ENCODE assay signal across 22 cellular contexts in the genomic region with DNA sequence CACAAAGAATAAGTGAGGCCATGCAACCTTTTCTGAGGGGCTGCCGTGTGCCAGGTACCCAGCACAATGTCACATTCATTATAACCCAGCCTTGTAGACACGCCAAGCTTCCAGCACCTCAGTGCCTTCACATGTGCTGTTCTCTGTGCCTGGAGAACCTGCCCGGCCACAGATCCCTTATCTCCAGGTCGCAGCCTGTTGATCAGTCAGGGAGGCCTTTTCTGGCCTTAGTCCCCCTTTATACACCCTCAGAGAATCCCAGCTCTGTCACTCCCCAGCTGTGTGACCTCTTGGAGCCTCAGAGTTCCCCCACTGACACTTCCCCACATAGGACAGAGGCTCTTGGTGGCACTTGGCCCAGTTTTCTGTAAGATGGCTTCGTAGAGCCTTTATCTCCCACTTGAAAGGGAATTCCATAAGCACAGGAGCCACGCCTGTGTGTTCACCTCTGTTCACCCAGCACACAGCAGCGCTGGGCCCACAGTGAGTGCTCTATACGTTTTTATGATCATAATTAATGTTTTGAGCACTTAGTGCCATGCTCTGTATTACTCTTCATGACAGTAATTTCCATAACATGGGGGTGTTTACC. TPM values are rescaled to one million over a fixed set of nuclear protein-coding genes. Genes with fewer than 3 reads are reported as not detected.
DNase-seq lines count a peak whose midpoint lies in the region; ATAC-seq and TF ChIP-seq lines count a peak whose summit lies in the region.
"Had no signal": no experiment of that assay in that cellular context is flagged by ENCODE, and none has a peak within 500 bp of the region (broad histone marks: within the 10 kb centered on the region; RNA-seq: fewer than 3 reads in every experiment).

No MANE protein-coding gene starts in this region.

- TF ChIP-seq CTCF in HEK293 (tag by site-specific recombination; IDR thresholded peaks at IDR 0.05) (no peak), brain (conservative IDR thresholded peaks at IDR 0.05) (no peak), stomach (IDR thresholded peaks at IDR 0.05) (no peak)

- intact Hi-C loops in left colon (cut with DNase I, micrococcal nuclease) (no loop called here), stomach (cut with DNase I; ENCODE audit: low total_unique reads) (no loop called here)

- CTCF ChIA-PET in HEK293 (lab: Yijun Ruan, JAX): interaction anchor here (1.2 to 1.4 kb wide), 2 partner anchors 15 to 200 kb away, joined by 5 to 11 read pairs; no protein-coding TSS in a partner anchor

- ATAC-seq in left colon: peak; percentile 85
- ATAC-seq in HG02852 (IDR thresholded peaks at IDR 0.05; ENCODE audit: unreplicated experiment): no peak
- ATAC-seq in HG02884 (IDR thresholded peaks at IDR 0.05; ENCODE audit: unreplicated experiment): no peak
- no peak for ATAC-seq in stimulated activated effector memory CD8-positive, alpha-beta T cell treated with anti-CD3 and anti-CD28 coated beads, Interleukin-12 subunit alpha, Interleukin-12 subunit beta, amount 100 ng/mL, for 72 hours
- ATAC-seq: PC-3 had no signal

- H3K9me3 Mint-ChIP-seq in brain: peaks cover 0 to 13% (median 4%) of the 10 kb centered on the region in 5 experiments
- H3K9me3 Mint-ChIP-seq in stimulated activated effector memory CD8-positive, alpha-beta T cell treated with anti-CD3 and anti-CD28 coated beads, Interleukin-12 subunit alpha, Interleukin-12 subunit beta, amount 100 ng/mL, for 72 hours: no peaks in the 10 kb centered on the region
- H3K9me3 Mint-ChIP-seq: activated CD4-positive, alpha-beta T cell treated with anti-CD3 and anti-CD28 coated beads, Interleukin-2, amount 10 ng/mL, durations not matched to agents 7 days and 5 days; activated naive CD8-positive, alpha-beta T cell treated with anti-CD3 and anti-CD28 coated beads, Interleukin-2, amount 10 ng/mL, durations not matched to agents 7 days and 5 days; activated T-helper 2 cell treated with anti-CD3 and anti-CD28 coated beads, Interferon-gamma antibody, Interleukin-2, Interleukin-4, amounts not matched to agents 10 μg/mL and 5 μg/mL and 100 μg/mL, durations not matched to agents 14 hours and 24 hours and 36 hours; CD4-positive, alpha-beta T cell had no signal

- no peaks in the 10 kb centered on the region for H3K27me3 Mint-ChIP-seq in brain
- H3K27me3 Mint-ChIP-seq: CD4-positive, alpha-beta T cell had no signal

- 39 to 55% (median 48%) methylated on average over 8 of the region's 8 CpGs for WGBS in stomach, 5 donors

- POLR2A ChIA-PET in HEK293 (lab: Yijun Ruan, JAX): no interaction called here

- peaks cover 0 to 13% (median 3%) of the 10 kb centered on the region in 3 donors for H3K27me3 ChIP-seq in stomach
- H3K27me3 ChIP-seq: SJCRH30 had no signal

- no peak overlapping the region for H3K27ac ChIP-seq in HEK293 (ENCODE audit: extremely low read depth, low read depth, low read length)
- peak overlapping the region in 3 of 5 donors; percentile 4 to 33 (median 8) for H3K27ac ChIP-seq in stomach
- H3K27ac ChIP-seq: SJCRH30 had no signal

- H3K4me3 Mint-ChIP-seq in brain: no peak overlapping the region
- no peak overlapping the region for H3K4me3 Mint-ChIP-seq in stimulated activated effector memory CD8-positive, alpha-beta T cell treated with anti-CD3 and anti-CD28 coated beads, Interleukin-12 subunit alpha, Interleukin-12 subunit beta, amount 100 ng/mL, for 72 hours
- H3K4me3 Mint-ChIP-seq: activated CD4-positive, alpha-beta T cell treated with anti-CD3 and anti-CD28 coated beads, Interleukin-2, amount 10 ng/mL, durations not matched to agents 7 days and 5 days; activated naive CD8-positive, alpha-beta T cell treated with anti-CD3 and anti-CD28 coated beads, Interleukin-2, amount 10 ng/mL, durations not matched to agents 7 days and 5 days; CD4-positive, alpha-beta T cell had no signal

- H3K4me1 Mint-ChIP-seq in brain: peaks cover 13% of the 10 kb centered on the region
- H3K4me1 Mint-ChIP-seq in stimulated activated effector memory CD8-positive, alpha-beta T cell treated with anti-CD3 and anti-CD28 coated beads, Interleukin-12 subunit alpha, Interleukin-12 subunit beta, amount 100 ng/mL, for 72 hours: peaks cover 6% of the 10 kb centered on the region

- H3K4me1 ChIP-seq in HEK293 (ENCODE audit: control insufficient read depth, insufficient read depth, low read length) (no peaks in the 10 kb centered on the region), stomach (peaks cover 0 to 19% (median 13%) of the 10 kb centered on the region in 4 donors)
- H3K4me1 ChIP-seq: SJCRH30 had no signal

- no peak for TF ChIP-seq POLR2A in stomach (IDR thresholded peaks at IDR 0.05)

- peaks cover 37% of the 10 kb centered on the region for H3K36me3 Mint-ChIP-seq in brain
- H3K36me3 Mint-ChIP-seq in stimulated activated effector memory CD8-positive, alpha-beta T cell treated with anti-CD3 and anti-CD28 coated beads, Interleukin-12 subunit alpha, Interleukin-12 subunit beta, amount 100 ng/mL, for 72 hours: no peaks in the 10 kb centered on the region
- H3K36me3 Mint-ChIP-seq: activated naive CD8-positive, alpha-beta T cell treated with anti-CD3 and anti-CD28 coated beads, Interleukin-2, amount 10 ng/mL, durations not matched to agents 7 days and 5 days had no signal

- H3K36me3 ChIP-seq in HEK293 (ENCODE audit: control insufficient read depth in 2 of 2, insufficient read depth in 1 of 2, low read length in 2 of 2) (no peaks in the 10 kb centered on the region), stomach (no peaks in the 10 kb centered on the region)

- H3K4me3 ChIP-seq in HEK293 (ENCODE audit: low read depth, low read length): no peak overlapping the region
- H3K4me3 ChIP-seq in stomach: no peak overlapping the region
- H3K4me3 ChIP-seq: SJCRH30 had no signal

- peak overlapping the region; percentile 35 to 86 (median 66) for H3K27ac Mint-ChIP-seq in brain
- H3K27ac Mint-ChIP-seq in stimulated activated effector memory CD8-positive, alpha-beta T cell treated with anti-CD3 and anti-CD28 coated beads, Interleukin-12 subunit alpha, Interleukin-12 subunit beta, amount 100 ng/mL, for 72 hours: no peak overlapping the region
- H3K27ac Mint-ChIP-seq: activated CD4-positive, alpha-beta T cell treated with anti-CD3 and anti-CD28 coated beads, Interleukin-2, amount 10 ng/mL, durations not matched to agents 7 days and 5 days; activated naive CD8-positive, alpha-beta T cell treated with anti-CD3 and anti-CD28 coated beads, Interleukin-2, amount 10 ng/mL, durations not matched to agents 7 days and 5 days; activated T-helper 2 cell treated with anti-CD3 and anti-CD28 coated beads, Interferon-gamma antibody, Interleukin-2, Interleukin-4, amounts not matched to agents 10 μg/mL and 5 μg/mL and 100 μg/mL, durations not matched to agents 14 hours and 24 hours and 36 hours; CD4-positive, alpha-beta T cell had no signal

- DNase-seq in left colon: peak in 1 of 2 donors; percentile 46
- no peak for DNase-seq in stomach
- DNase-seq in DMS114 treated with DMSO at 0.1 percent for 48 hours (lab: John Stamatoyannopoulos, UW; ENCODE audit: unreplicated experiment): no peak
- DNase-seq in stimulated activated effector memory CD8-positive, alpha-beta T cell treated with anti-CD3 and anti-CD28 coated beads, Interleukin-12 subunit alpha, Interleukin-12 subunit beta, amount 100 ng/mL, for 72 hours (ENCODE audit: low spot score in 2 of 2): no peak
- DNase-seq: activated CD4-positive, alpha-beta T cell treated with anti-CD3 and anti-CD28 coated beads, Interleukin-2, amount 10 ng/mL, durations not matched to agents 7 days and 5 days; activated CD8-positive, alpha-beta memory T cell treated with anti-CD3 and anti-CD28 coated beads, Interleukin-2, amount 50 U/mL, for 4 hours; activated naive CD8-positive, alpha-beta T cell treated with anti-CD3 and anti-CD28 coated beads, Interleukin-2, amount 10 ng/mL, durations not matched to agents 7 days and 5 days; CD4-positive, alpha-beta T cell; GF-D8; GOT3; KBM-7; NCI-H1694 treated with DMSO at 0.1 percent for 48 hours; NCI-H2227 treated with DMSO at 0.1 percent for 48 hours; NCI-H82; PC-3; stimulated activated CD4-positive, alpha-beta T cell treated with anti-CD3 and anti-CD28 coated beads, Interleukin-12 subunit alpha, Interleukin-12 subunit beta, amount 100 ng/mL, for 4 hours had no signal

- H3K9me3 ChIP-seq in HEK293 (ENCODE audit: control insufficient read depth, insufficient read depth, low read depth, low read length): no peaks in the 10 kb centered on the region
- H3K9me3 ChIP-seq in stomach: no peaks in the 10 kb centered on the region
- H3K9me3 ChIP-seq: SJCRH30 had no signal

- no peak for TF ChIP-seq EP300 in stomach (IDR thresholded peaks at IDR 0.05)

TF ChIP-seq in HEK293, 187 proteins besides CTCF, POLR2A, EP300 and RAD21:
- TF ChIP-seq ZNF677 (tag by site-specific recombination; IDR thresholded peaks at IDR 0.05): no peak
- 0 out of 2 replicates have a peak, but pooled peaks have one; percentile 16 for TF ChIP-seq ZFP69B (tag by site-specific recombination; IDR thresholded peaks at IDR 0.05)
- TF ChIP-seq GLIS1 (tag by site-specific recombination; IDR thresholded peaks at IDR 0.05): peak; percentile 72; the same call in 1 of the 2 replicates

RNA-seq across cellular contexts. Expression of gene NEURL1B, which starts 38.7 kb away (rescaled TPM):
- polyA plus RNA-seq in brain (ENCODE audit: insufficient read depth, low read depth, low replicate concordance) (40.1 TPM), stomach (1 to 10 TPM; 2.7 to 7.3 (median 4.2) TPM)
- total RNA-seq in left colon (10 to 100 TPM; 60.5 to 90.8 TPM), stomach (10 to 100 TPM in 4 of 5 donors, 1 to 10 TPM in 1; 9.1 to 60.3 (median 17.4) TPM)
